ENCODE assay signal across 8 cellular contexts in the genomic region with DNA sequence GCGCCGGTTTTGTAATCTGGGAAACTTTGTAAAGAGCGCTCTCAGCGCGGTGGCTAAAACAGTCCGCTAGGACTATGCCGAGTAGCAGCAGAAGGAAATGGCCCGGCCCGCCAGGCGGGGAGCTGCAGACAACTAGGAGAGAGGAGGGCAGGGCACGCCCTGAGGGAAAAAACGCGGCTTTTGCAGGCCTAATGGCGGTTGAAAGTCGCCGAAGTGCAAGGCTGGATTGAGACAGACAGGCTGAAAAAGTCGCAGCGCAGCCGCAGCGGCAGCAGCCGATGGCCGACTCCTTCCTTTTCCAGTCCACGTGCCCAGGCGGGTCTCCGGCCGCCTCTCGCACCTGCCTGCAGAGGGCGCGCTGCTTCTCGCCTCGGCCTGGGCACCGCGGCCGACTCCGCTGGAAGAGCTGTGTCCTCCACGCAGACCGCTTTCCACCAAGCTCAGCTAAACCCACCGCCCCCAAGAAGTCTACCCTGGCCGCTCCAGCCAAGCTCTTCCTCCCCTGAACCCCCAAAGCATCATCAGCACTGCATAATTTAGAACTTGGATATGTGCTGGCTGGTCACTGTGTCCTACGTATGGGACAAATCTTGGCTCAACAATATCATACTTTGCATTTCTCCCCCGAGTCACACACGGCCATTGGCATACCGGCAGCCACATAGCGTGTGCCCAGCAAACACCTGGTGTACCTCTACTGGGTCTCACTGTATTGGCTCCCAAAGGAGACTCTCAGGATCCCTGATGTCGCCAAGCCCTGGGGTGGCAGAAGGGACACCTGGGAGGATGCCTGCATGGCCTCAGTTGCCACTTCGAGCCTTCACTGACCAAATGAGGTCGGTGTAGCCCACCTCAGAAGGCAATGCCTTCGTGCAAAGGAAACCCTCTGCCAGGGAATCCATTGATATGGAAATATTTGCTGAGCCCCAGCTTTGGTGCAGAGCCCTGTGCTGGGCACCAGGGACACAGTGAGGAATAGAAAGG. TPM values are rescaled to one million over a fixed set of nuclear protein-coding genes. Genes with fewer than 3 reads are reported as not detected.
DNase-seq lines count a peak whose midpoint lies in the region; ATAC-seq and TF ChIP-seq lines count a peak whose summit lies in the region.

No MANE protein-coding gene starts in this region.

- POLR2A ChIA-PET in naive thymus-derived CD8-positive, alpha-beta T cell (lab: Charles Lee), result interaction anchor here (0.6 to 1.3 kb wide), 4 partner anchors 15 to 309 kb away, joined by 3 to 4 read pairs (median 4); partner anchors contain the start of genes RPL39, SLC25A5 and SOWAHD

- WGBS in esophagus squamous epithelium, 2 donors, result 30 to 100% methylated on average over 1 to 2 of the region's 48 CpGs

- no peaks in the 10 kb centered on the region for H3K27me3 Mint-ChIP-seq in naive thymus-derived CD8-positive, alpha-beta T cell

- H3K36me3 Mint-ChIP-seq in naive thymus-derived CD8-positive, alpha-beta T cell, result no peaks in the 10 kb centered on the region

- intact Hi-C loops in esophagus squamous epithelium (cut with DNase I), result no loop called here

- peak; percentile 17 for TF ChIP-seq POLR2A in GM15510 (IDR thresholded peaks at IDR 0.05; ENCODE audit: borderline replicate concordance, extremely low read depth, insufficient read length)
- TF ChIP-seq POLR2A in esophagus squamous epithelium (IDR thresholded peaks at IDR 0.05), result no peak

- peak overlapping the region in 9 of 10 donors; percentile 43 to 89 (median 81) for H3K27ac Mint-ChIP-seq in naive thymus-derived CD8-positive, alpha-beta T cell

- H3K27ac ChIP-seq in 22Rv1 (peak overlapping the region; percentile 49), esophagus squamous epithelium (peak overlapping the region; percentile 67 to 83 (median 76))

- peak overlapping the region; percentile 79 to 89 (median 85) for H3K4me3 Mint-ChIP-seq in naive thymus-derived CD8-positive, alpha-beta T cell

- no peaks in the 10 kb centered on the region for H3K9me3 ChIP-seq in esophagus squamous epithelium

- no peaks in the 10 kb centered on the region for H3K27me3 ChIP-seq in esophagus squamous epithelium

- peak overlapping the region; percentile 18 to 59 (median 38) for H3K4me3 ChIP-seq in esophagus squamous epithelium

- H3K4me1 ChIP-seq in esophagus squamous epithelium, result peaks cover 0 to 48% (median 9%) of the 10 kb centered on the region in 3 donors

- TF ChIP-seq CTCF in 22Rv1 (IDR thresholded peaks at IDR 0.05) (peak; percentile 83), esophagus squamous epithelium (IDR thresholded peaks at IDR 0.05) (peak; percentile 55 to 82 (median 65))

- peak; percentile 56 to 76 for DNase-seq in NOMO-1 (lab: John Stamatoyannopoulos, UW; ENCODE audit: unreplicated experiment in 2 of 2)
- peak; percentile 66 for DNase-seq in activated T-cell treated with anti-CD3 and anti-CD28 coated beads for 48 hours (ENCODE audit: low read depth)
- DNase-seq in esophagus squamous epithelium (lab: John Stamatoyannopoulos, UW), result no peak
- peak; percentile 38 to 74 (median 58) for DNase-seq in naive thymus-derived CD8-positive, alpha-beta T cell
- peak; percentile 77 for DNase-seq in stimulated activated naive CD8-positive, alpha-beta T cell treated with anti-CD3 and anti-CD28 coated beads, Interleukin-15, Interleukin-2, amounts not matched to agents 100 U/mL and 50 U/mL, for 24 hours

- H3K36me3 ChIP-seq in esophagus squamous epithelium, result no peaks in the 10 kb centered on the region

- H3K9me3 Mint-ChIP-seq in naive thymus-derived CD8-positive, alpha-beta T cell, result no peaks in the 10 kb centered on the region

- ATAC-seq in HG02943 (IDR thresholded peaks at IDR 0.05; ENCODE audit: low read depth, unreplicated experiment), result peak; percentile 69
- ATAC-seq in naive thymus-derived CD8-positive, alpha-beta T cell, result peak; percentile 89 to 91
- peak; percentile 87 for ATAC-seq in stimulated activated naive CD8-positive, alpha-beta T cell treated with anti-CD3 and anti-CD28 coated beads, Interleukin-15, Interleukin-2, amounts not matched to agents 100 U/mL and 50 U/mL, for 24 hours

- peaks cover 4 to 16% (median 10%) of the 10 kb centered on the region in 4 donors for H3K4me1 Mint-ChIP-seq in naive thymus-derived CD8-positive, alpha-beta T cell

RNA-seq across cellular contexts. Expression of gene SLC25A5, which starts 14.5 kb away (rescaled TPM):
- 100 to 1,000 TPM; 427 to 606 (median 480) TPM for total RNA-seq in esophagus squamous epithelium
- total RNA-seq in naive thymus-derived CD8-positive, alpha-beta T cell, result 100 to 1,000 TPM; 104 to 106 TPM
- 100 to 1,000 TPM; 258 to 271 (median 271) TPM for polyA plus RNA-seq in naive thymus-derived CD8-positive, alpha-beta T cell
